19 cellular contexts compared by ENCODE assay signal in genomic region chrX:153800746-153801145, GRCh38. TPM values are rescaled to one million over a fixed set of nuclear protein-coding genes. Genes with fewer than 3 reads are reported as not detected.
"Had no signal": no experiment of that assay in that cellular context is flagged by ENCODE, and none has a peak within 500 bp of the region (broad histone marks: within the 10 kb centered on the region; RNA-seq: fewer than 3 reads in every experiment).

No MANE protein-coding gene starts in this region.

- FAIRE-seq: frontal cortex had no signal

- ATAC-seq: activated CD4-positive, CD25-positive, alpha-beta regulatory T cell treated with anti-CD3 and anti-CD28 coated beads, Interleukin-2, amount 50 U/mL, for 24 hours had no signal

- H3K27me3 ChIP-seq: brain microvascular endothelial cell, sigmoid colon, spleen had no signal

- H3K27me3 Mint-ChIP-seq: activated naive CD8-positive, alpha-beta T cell treated with anti-CD3 and anti-CD28 coated beads for 36 hours; stimulated activated naive CD8-positive, alpha-beta T cell treated with anti-CD3 and anti-CD28 coated beads, Interleukin-15, amount 100 ng/mL, for 72 hours had no signal

- H3K4me3 Mint-ChIP-seq: activated naive CD8-positive, alpha-beta T cell treated with anti-CD3 and anti-CD28 coated beads for 36 hours; activated T-helper 1 cell treated with anti-CD3 and anti-CD28 coated beads, Interleukin-12 subunit alpha, Interleukin-12 subunit beta, Interleukin-2, Interleukin-4 antibody, amounts not matched to agents 30 ng/mL and 10 ng/mL and 1 ng/mL, durations not matched to agents 14 hours and 24 hours and 36 hours; endodermal cell; stimulated activated naive CD8-positive, alpha-beta T cell treated with anti-CD3 and anti-CD28 coated beads, Interleukin-15, amount 100 ng/mL, for 72 hours had no signal

- H3K4me3 ChIP-seq: lung, sigmoid colon, spleen had no signal

- DNase-seq: activated CD4-positive, alpha-beta T cell treated with anti-CD3 and anti-CD28 coated beads, Interleukin-2, amount 50 U/mL, for 1 hour; activated CD8-positive, alpha-beta memory T cell treated with anti-CD3 and anti-CD28 coated beads for 24 hours; activated naive CD8-positive, alpha-beta T cell treated with anti-CD3 and anti-CD28 coated beads for 36 hours; brain microvascular endothelial cell; cerebellar nuclear complex; dermis blood vessel endothelial cell; endodermal cell; left cardiac atrium; midbrain; sigmoid colon; spleen; stimulated activated naive CD8-positive, alpha-beta T cell treated with anti-CD3 and anti-CD28 coated beads, Interleukin-15, amount 100 ng/mL, for 72 hours; T-helper 9 cell had no signal

- H3K27ac ChIP-seq: brain microvascular endothelial cell, sigmoid colon, spleen had no signal

- H3K27ac Mint-ChIP-seq: activated naive CD8-positive, alpha-beta T cell treated with anti-CD3 and anti-CD28 coated beads for 36 hours; activated T-helper 1 cell treated with anti-CD3 and anti-CD28 coated beads, Interleukin-12 subunit alpha, Interleukin-12 subunit beta, Interleukin-2, Interleukin-4 antibody, amounts not matched to agents 30 ng/mL and 10 ng/mL and 1 ng/mL, durations not matched to agents 14 hours and 24 hours and 36 hours; endodermal cell; stimulated activated naive CD8-positive, alpha-beta T cell treated with anti-CD3 and anti-CD28 coated beads, Interleukin-15, amount 100 ng/mL, for 72 hours had no signal

- H3K9me3 ChIP-seq: sigmoid colon had no signal

RNA-seq across cellular contexts. Expression of gene SRPK3, which starts 19.9 kb away (rescaled TPM):
- total RNA-seq: activated naive CD8-positive, alpha-beta T cell treated with anti-CD3 and anti-CD28 coated beads for 36 hours; activated T-helper 1 cell treated with anti-CD3 and anti-CD28 coated beads, Interleukin-12 subunit alpha, Interleukin-12 subunit beta, Interleukin-2, Interleukin-4 antibody, amounts not matched to agents 30 ng/mL and 10 ng/mL and 1 ng/mL, durations not matched to agents 14 hours and 24 hours and 36 hours; endodermal cell; osteocyte; spleen had no signal
- polyA plus RNA-seq: neural cell had no signal
